1 cellular context compared by ENCODE assay signal in the genomic region with DNA sequence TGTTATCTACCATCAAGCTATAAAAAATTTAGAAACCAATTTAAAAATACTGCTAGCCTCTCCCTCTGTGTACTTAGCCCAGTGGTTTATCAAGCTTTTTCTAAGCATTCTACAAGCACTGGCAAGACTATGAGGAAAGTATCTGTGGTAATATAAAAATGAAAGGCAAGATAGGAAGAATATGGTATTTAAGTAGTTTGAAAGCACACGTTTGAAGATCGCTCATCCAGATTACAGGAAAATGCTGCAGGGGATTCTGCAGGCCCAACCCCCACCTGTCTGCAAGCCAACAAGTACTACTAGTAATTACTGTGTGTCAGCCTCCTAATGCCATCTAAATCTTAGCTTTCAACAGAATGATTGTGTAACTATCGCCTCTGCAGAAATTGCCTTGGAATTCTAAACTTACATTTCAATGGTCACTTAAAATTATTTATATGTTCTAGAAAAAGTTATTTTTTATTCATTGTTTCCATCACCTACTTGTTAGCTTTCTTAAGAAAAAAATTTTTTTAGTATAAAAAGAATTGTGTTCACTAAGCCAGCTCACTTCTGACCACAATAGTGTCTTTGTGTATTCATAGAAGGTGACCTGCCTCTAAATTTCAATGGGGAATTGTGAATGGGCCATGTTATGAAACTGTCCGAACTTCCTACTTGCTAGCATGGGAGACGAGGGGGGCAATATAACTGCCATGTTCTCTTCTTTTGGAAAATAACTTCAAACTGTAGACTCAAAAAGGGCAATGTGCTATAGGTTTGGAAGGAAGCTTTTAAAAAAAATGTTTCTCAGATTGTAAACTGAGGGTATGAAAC.
A peak's percentile ranks its signal among the peaks of the same experiment; 100 is the strongest.
TF ChIP-seq lines count a peak whose summit lies in the region.

No MANE protein-coding gene starts in this region.

TF ChIP-seq in HepG2, 621 proteins besides CTCF, POLR2A, EP300 and RAD21 (continued from another document):
- TF ChIP-seq, protein P1, sequence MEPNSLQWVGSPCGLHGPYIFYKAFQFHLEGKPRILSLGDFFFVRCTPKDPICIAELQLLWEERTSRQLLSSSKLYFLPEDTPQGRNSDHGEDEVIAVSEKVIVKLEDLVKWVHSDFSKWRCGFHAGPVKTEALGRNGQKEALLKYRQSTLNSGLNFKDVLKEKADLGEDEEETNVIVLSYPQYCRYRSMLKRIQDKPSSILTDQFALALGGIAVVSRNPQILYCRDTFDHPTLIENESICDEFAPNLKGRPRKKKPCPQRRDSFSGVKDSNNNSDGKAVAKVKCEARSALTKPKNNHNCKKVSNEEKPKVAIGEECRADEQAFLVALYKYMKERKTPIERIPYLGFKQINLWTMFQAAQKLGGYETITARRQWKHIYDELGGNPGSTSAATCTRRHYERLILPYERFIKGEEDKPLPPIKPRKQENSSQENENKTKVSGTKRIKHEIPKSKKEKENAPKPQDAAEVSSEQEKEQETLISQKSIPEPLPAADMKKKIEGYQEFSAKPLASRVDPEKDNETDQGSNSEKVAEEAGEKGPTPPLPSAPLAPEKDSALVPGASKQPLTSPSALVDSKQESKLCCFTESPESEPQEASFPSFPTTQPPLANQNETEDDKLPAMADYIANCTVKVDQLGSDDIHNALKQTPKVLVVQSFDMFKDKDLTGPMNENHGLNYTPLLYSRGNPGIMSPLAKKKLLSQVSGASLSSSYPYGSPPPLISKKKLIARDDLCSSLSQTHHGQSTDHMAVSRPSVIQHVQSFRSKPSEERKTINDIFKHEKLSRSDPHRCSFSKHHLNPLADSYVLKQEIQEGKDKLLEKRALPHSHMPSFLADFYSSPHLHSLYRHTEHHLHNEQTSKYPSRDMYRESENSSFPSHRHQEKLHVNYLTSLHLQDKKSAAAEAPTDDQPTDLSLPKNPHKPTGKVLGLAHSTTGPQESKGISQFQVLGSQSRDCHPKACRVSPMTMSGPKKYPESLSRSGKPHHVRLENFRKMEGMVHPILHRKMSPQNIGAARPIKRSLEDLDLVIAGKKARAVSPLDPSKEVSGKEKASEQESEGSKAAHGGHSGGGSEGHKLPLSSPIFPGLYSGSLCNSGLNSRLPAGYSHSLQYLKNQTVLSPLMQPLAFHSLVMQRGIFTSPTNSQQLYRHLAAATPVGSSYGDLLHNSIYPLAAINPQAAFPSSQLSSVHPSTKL (CRISPR knock-in tag; IDR thresholded peaks at IDR 0.05): peak; percentile 24; the same call in 1 of the 2 replicates
- TF ChIP-seq PHF21A (CRISPR knock-in tag; IDR thresholded peaks at IDR 0.05): peak; percentile 31; the same call in 1 of the 2 replicates
- peak; percentile 38; the same call in 1 of the 2 replicates for TF ChIP-seq CHD4 (IDR thresholded peaks at IDR 0.05; ENCODE audit: borderline replicate concordance, low read length)
- peak; percentile 35; the same call in 1 of the 2 replicates for TF ChIP-seq CREM (IDR thresholded peaks at IDR 0.05)
- no peak for TF ChIP-seq CREM (CRISPR knock-in tag; IDR thresholded peaks at IDR 0.05)
- TF ChIP-seq, protein P2, sequence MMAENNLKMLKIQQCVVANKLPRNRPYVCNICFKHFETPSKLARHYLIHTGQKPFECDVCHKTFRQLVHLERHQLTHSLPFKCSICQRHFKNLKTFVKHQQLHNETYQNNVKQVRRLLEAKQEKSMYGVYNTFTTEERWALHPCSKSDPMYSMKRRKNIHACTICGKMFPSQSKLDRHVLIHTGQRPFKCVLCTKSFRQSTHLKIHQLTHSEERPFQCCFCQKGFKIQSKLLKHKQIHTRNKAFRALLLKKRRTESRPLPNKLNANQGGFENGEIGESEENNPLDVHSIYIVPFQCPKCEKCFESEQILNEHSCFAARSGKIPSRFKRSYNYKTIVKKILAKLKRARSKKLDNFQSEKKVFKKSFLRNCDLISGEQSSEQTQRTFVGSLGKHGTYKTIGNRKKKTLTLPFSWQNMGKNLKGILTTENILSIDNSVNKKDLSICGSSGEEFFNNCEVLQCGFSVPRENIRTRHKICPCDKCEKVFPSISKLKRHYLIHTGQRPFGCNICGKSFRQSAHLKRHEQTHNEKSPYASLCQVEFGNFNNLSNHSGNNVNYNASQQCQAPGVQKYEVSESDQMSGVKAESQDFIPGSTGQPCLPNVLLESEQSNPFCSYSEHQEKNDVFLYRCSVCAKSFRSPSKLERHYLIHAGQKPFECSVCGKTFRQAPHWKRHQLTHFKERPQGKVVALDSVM (CRISPR knock-in tag; IDR thresholded peaks at IDR 0.05): no peak
- TF ChIP-seq HCFC1 (IDR thresholded peaks at IDR 0.05; ENCODE audit: low read depth, low read length): no peak
- TF ChIP-seq ZNF672 (CRISPR knock-in tag; IDR thresholded peaks at IDR 0.05): no peak
- TF ChIP-seq PAF1 (CRISPR knock-in tag; IDR thresholded peaks at IDR 0.05): peak; percentile 54; the same call in 1 of the 2 replicates
- TF ChIP-seq ZNF468 (CRISPR knock-in tag; IDR thresholded peaks at IDR 0.05): no peak
- TF ChIP-seq NCOR1 (IDR thresholded peaks at IDR 0.05; ENCODE audit: borderline replicate concordance, low read length): 0 out of 2 replicates have a peak, but pooled peaks have one; percentile 27
- TF ChIP-seq, protein P3, sequence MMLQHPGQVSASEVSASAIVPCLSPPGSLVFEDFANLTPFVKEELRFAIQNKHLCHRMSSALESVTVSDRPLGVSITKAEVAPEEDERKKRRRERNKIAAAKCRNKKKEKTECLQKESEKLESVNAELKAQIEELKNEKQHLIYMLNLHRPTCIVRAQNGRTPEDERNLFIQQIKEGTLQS (CRISPR knock-in tag; IDR thresholded peaks at IDR 0.05): no peak
- TF ChIP-seq SATB2 (CRISPR knock-in tag; IDR thresholded peaks at IDR 0.05): no peak
- TF ChIP-seq CCDC6 (CRISPR knock-in tag; IDR thresholded peaks at IDR 0.05): 0 out of 2 replicates have a peak, but pooled peaks have one; percentile 22
- TF ChIP-seq ZNF724P (CRISPR knock-in tag; IDR thresholded peaks at IDR 0.05; ENCODE audit: borderline replicate concordance): no peak
- TF ChIP-seq SOX6 (IDR thresholded peaks at IDR 0.05): no peak
- peak; percentile 66; the same call in 1 of the 2 replicates for TF ChIP-seq SOX6 (CRISPR knock-in tag; IDR thresholded peaks at IDR 0.05)
- TF ChIP-seq ZNF546 (CRISPR knock-in tag; conservative IDR thresholded peaks at IDR 0.05): no peak
- TF ChIP-seq ZNF773 (CRISPR knock-in tag; IDR thresholded peaks at IDR 0.05; ENCODE audit: borderline replicate concordance): no peak
- TF ChIP-seq RBM22 (optimal IDR thresholded peaks at IDR 0.05; ENCODE audit: low read length): peak; percentile 90
- TF ChIP-seq ZC3H4 (CRISPR knock-in tag; IDR thresholded peaks at IDR 0.05; ENCODE audit: borderline replicate concordance): 0 out of 2 replicates have a peak, but pooled peaks have one; percentile 60
- TF ChIP-seq, protein P4, sequence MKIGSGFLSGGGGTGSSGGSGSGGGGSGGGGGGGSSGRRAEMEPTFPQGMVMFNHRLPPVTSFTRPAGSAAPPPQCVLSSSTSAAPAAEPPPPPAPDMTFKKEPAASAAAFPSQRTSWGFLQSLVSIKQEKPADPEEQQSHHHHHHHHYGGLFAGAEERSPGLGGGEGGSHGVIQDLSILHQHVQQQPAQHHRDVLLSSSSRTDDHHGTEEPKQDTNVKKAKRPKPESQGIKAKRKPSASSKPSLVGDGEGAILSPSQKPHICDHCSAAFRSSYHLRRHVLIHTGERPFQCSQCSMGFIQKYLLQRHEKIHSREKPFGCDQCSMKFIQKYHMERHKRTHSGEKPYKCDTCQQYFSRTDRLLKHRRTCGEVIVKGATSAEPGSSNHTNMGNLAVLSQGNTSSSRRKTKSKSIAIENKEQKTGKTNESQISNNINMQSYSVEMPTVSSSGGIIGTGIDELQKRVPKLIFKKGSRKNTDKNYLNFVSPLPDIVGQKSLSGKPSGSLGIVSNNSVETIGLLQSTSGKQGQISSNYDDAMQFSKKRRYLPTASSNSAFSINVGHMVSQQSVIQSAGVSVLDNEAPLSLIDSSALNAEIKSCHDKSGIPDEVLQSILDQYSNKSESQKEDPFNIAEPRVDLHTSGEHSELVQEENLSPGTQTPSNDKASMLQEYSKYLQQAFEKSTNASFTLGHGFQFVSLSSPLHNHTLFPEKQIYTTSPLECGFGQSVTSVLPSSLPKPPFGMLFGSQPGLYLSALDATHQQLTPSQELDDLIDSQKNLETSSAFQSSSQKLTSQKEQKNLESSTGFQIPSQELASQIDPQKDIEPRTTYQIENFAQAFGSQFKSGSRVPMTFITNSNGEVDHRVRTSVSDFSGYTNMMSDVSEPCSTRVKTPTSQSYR (CRISPR knock-in tag; IDR thresholded peaks at IDR 0.05; ENCODE audit: borderline replicate concordance): peak; percentile 87
- TF ChIP-seq RBFOX2 (IDR thresholded peaks at IDR 0.05; ENCODE audit: low read depth, low read length): peak; percentile 81
TF ChIP-seq in HepG2: peak in this region for 27.
